20 cellular contexts compared by ENCODE assay signal in genomic region chr21:37224861-37225260, GRCh38. TPM values are rescaled to one million over a fixed set of nuclear protein-coding genes. Genes with fewer than 3 reads are reported as not detected.
DNase-seq lines count a peak whose midpoint lies in the region; ATAC-seq and TF ChIP-seq lines count a peak whose summit lies in the region.
"Had no signal": no experiment of that assay in that cellular context is flagged by ENCODE, and none has a peak within 500 bp of the region (broad histone marks: within the 10 kb centered on the region; RNA-seq: fewer than 3 reads in every experiment).

No MANE protein-coding gene starts in this region.

- CTCF ChIA-PET in activated CD4-positive, alpha-beta T cell treated with anti-CD3 and anti-CD28 coated beads for 36 hours (lab: Charles Lee), result interaction anchor here (0.6 kb wide), 1 partner anchor 914 kb away, joined by 3 read pairs; no protein-coding TSS in a partner anchor
- CTCF ChIA-PET in CD8-positive, alpha-beta T cell (lab: Charles Lee), result interaction anchor here (0.9 kb wide), 1 partner anchor 251 kb away, joined by 3 read pairs; no protein-coding TSS in a partner anchor
- CTCF ChIA-PET in activated CD8-positive, alpha-beta T cell treated with anti-CD3 and anti-CD28 coated beads, Interleukin-2, amount 10 ng/mL, durations not matched to agents 7 days and 5 days (lab: Charles Lee), result interaction anchor here (0.8 to 2.4 kb wide), 9 partner anchors 12 to 239 kb away, joined by 3 to 10 read pairs (median 4); no protein-coding TSS in a partner anchor
- CTCF ChIA-PET in naive thymus-derived CD4-positive, alpha-beta T cell (lab: Charles Lee), result no interaction called here

- no peak for TF ChIP-seq CTCF in CD8-positive, alpha-beta T cell (IDR thresholded peaks at IDR 0.05)

- H3K27ac Mint-ChIP-seq in activated CD4-positive, alpha-beta T cell treated with anti-CD3 and anti-CD28 coated beads for 36 hours, result peak overlapping the region; percentile 91
- H3K27ac Mint-ChIP-seq in CD8-positive, alpha-beta T cell, result peak overlapping the region; percentile 90
- peak overlapping the region; percentile 89 for H3K27ac Mint-ChIP-seq in activated CD8-positive, alpha-beta T cell treated with anti-CD3 and anti-CD28 coated beads, Interleukin-2, amount 10 ng/mL, durations not matched to agents 7 days and 5 days
- peak overlapping the region; percentile 87 to 97 (median 91) for H3K27ac Mint-ChIP-seq in naive thymus-derived CD4-positive, alpha-beta T cell

- H3K27me3 ChIP-seq in CD8-positive, alpha-beta T cell (ENCODE audit: insufficient read depth, low read length), result no peaks in the 10 kb centered on the region
- H3K27me3 ChIP-seq in naive thymus-derived CD4-positive, alpha-beta T cell (ENCODE audit: control insufficient read depth in 2 of 2, insufficient read depth in 2 of 2, low read length in 2 of 2), result no peaks in the 10 kb centered on the region
- H3K27me3 ChIP-seq: BE2C, stomach, upper lobe of left lung had no signal

- ATAC-seq in activated CD4-positive, alpha-beta T cell treated with anti-CD3 and anti-CD28 coated beads for 36 hours, result no peak
- ATAC-seq in CD8-positive, alpha-beta T cell, result no peak
- ATAC-seq in activated CD8-positive, alpha-beta T cell treated with anti-CD3 and anti-CD28 coated beads, Interleukin-2, amount 10 ng/mL, durations not matched to agents 7 days and 5 days, result no peak
- no peak for ATAC-seq in naive thymus-derived CD4-positive, alpha-beta T cell
- ATAC-seq: GM12878 had no signal

- H3K27ac ChIP-seq in CD8-positive, alpha-beta T cell (ENCODE audit: low read depth, low read length), result peak overlapping the region; percentile 52
- peak overlapping the region; percentile 64 for H3K27ac ChIP-seq in naive thymus-derived CD4-positive, alpha-beta T cell (ENCODE audit: low read depth, low read length)
- H3K27ac ChIP-seq: epithelial cell of prostate, parathyroid adenoma, PC-9, upper lobe of left lung had no signal

- peaks cover 42% of the 10 kb centered on the region for H3K4me1 ChIP-seq in CD8-positive, alpha-beta T cell (ENCODE audit: insufficient read depth, low read length)
- peaks cover 21 to 32% of the 10 kb centered on the region in 2 donors for H3K4me1 ChIP-seq in naive thymus-derived CD4-positive, alpha-beta T cell (ENCODE audit: control insufficient read depth in 2 of 2, insufficient read depth in 2 of 2, low read length in 2 of 2)
- H3K4me1 ChIP-seq: BE2C, parathyroid adenoma had no signal

- POLR2A ChIA-PET in activated CD4-positive, alpha-beta T cell treated with anti-CD3 and anti-CD28 coated beads for 36 hours (lab: Charles Lee), result interaction anchor here (0.6 to 1.9 kb wide), 4 partner anchors 17 to 163 kb away, joined by 3 to 5 read pairs (median 3); no protein-coding TSS in a partner anchor
- POLR2A ChIA-PET in CD8-positive, alpha-beta T cell (lab: Charles Lee), result no interaction called here
- POLR2A ChIA-PET in activated CD8-positive, alpha-beta T cell treated with anti-CD3 and anti-CD28 coated beads, Interleukin-2, amount 10 ng/mL, durations not matched to agents 7 days and 5 days (lab: Charles Lee), result interaction anchor here (0.6 to 2.5 kb wide), 8 partner anchors 12 to 872 kb away, joined by 3 to 20 read pairs (median 4); partner anchors contain the start of gene DYRK1A
- POLR2A ChIA-PET in naive thymus-derived CD4-positive, alpha-beta T cell (lab: Charles Lee), result interaction anchor here (0.9 kb wide), 1 partner anchor 43 kb away, joined by 3 read pairs; no protein-coding TSS in a partner anchor

- peak overlapping the region; percentile 7 for H3K4me3 ChIP-seq in CD8-positive, alpha-beta T cell (ENCODE audit: low read depth, low read length)
- H3K4me3 ChIP-seq in naive thymus-derived CD4-positive, alpha-beta T cell (ENCODE audit: low read length), result peak overlapping the region; percentile 27
- H3K4me3 ChIP-seq: GM12878, PC-9, stomach, upper lobe of left lung had no signal

- peaks cover 47% of the 10 kb centered on the region for H3K4me1 Mint-ChIP-seq in activated CD4-positive, alpha-beta T cell treated with anti-CD3 and anti-CD28 coated beads for 36 hours
- H3K4me1 Mint-ChIP-seq in CD8-positive, alpha-beta T cell (ENCODE audit: low read depth), result peaks cover 56% of the 10 kb centered on the region
- H3K4me1 Mint-ChIP-seq in activated CD8-positive, alpha-beta T cell treated with anti-CD3 and anti-CD28 coated beads, Interleukin-2, amount 10 ng/mL, durations not matched to agents 7 days and 5 days (ENCODE audit: low read depth), result peaks cover 75% of the 10 kb centered on the region
- peaks cover 20 to 67% (median 54%) of the 10 kb centered on the region in 7 donors for H3K4me1 Mint-ChIP-seq in naive thymus-derived CD4-positive, alpha-beta T cell

- intact Hi-C loops in activated CD4-positive, alpha-beta T cell treated with anti-CD3 and anti-CD28 coated beads for 36 hours (cut with DNase I, micrococcal nuclease), result loop anchor here in 1 of 2 experiments (5.0 kb wide), 1 partner anchor 337 kb away; no protein-coding TSS in a partner anchor
- intact Hi-C loops in CD8-positive, alpha-beta T cell (cut with DNase I, micrococcal nuclease), result loop anchor here in 1 of 2 experiments (10.0 kb wide), 1 partner anchor 240 kb away; no protein-coding TSS in a partner anchor
- intact Hi-C loops in naive thymus-derived CD4-positive, alpha-beta T cell (cut with micrococcal nuclease), result loop anchor here (1.0 to 5.0 kb wide), 2 partner anchors 42 to 902 kb away; partner anchors contain the start of gene VPS26C (in 2 of the 2)

- H3K9me3 Mint-ChIP-seq in activated CD4-positive, alpha-beta T cell treated with anti-CD3 and anti-CD28 coated beads for 36 hours (ENCODE audit: low read depth), result no peaks in the 10 kb centered on the region
- H3K9me3 Mint-ChIP-seq in CD8-positive, alpha-beta T cell, result no peaks in the 10 kb centered on the region
- H3K9me3 Mint-ChIP-seq in activated CD8-positive, alpha-beta T cell treated with anti-CD3 and anti-CD28 coated beads, Interleukin-2, amount 10 ng/mL, durations not matched to agents 7 days and 5 days (ENCODE audit: insufficient read depth), result peaks cover 3% of the 10 kb centered on the region
- peaks cover 0 to 4% (median 0%) of the 10 kb centered on the region in 11 donors for H3K9me3 Mint-ChIP-seq in naive thymus-derived CD4-positive, alpha-beta T cell

- peaks cover 7% of the 10 kb centered on the region for H3K36me3 ChIP-seq in CD8-positive, alpha-beta T cell (ENCODE audit: insufficient read depth, low read length)
- peaks cover 0 to 47% (median 22%) of the 10 kb centered on the region in 3 experiments for H3K36me3 ChIP-seq in naive thymus-derived CD4-positive, alpha-beta T cell (ENCODE audit: control insufficient read depth in 2 of 3, insufficient read depth in 3 of 3, low read length in 3 of 3)

- peaks cover 67% of the 10 kb centered on the region for H3K36me3 Mint-ChIP-seq in activated CD4-positive, alpha-beta T cell treated with anti-CD3 and anti-CD28 coated beads for 36 hours (ENCODE audit: low read depth)
- peaks cover 56% of the 10 kb centered on the region for H3K36me3 Mint-ChIP-seq in CD8-positive, alpha-beta T cell
- peaks cover 75% of the 10 kb centered on the region for H3K36me3 Mint-ChIP-seq in activated CD8-positive, alpha-beta T cell treated with anti-CD3 and anti-CD28 coated beads, Interleukin-2, amount 10 ng/mL, durations not matched to agents 7 days and 5 days (ENCODE audit: low read depth)
- peaks cover 0 to 59% (median 27%) of the 10 kb centered on the region in 5 donors for H3K36me3 Mint-ChIP-seq in naive thymus-derived CD4-positive, alpha-beta T cell

- H3K27me3 Mint-ChIP-seq in activated CD4-positive, alpha-beta T cell treated with anti-CD3 and anti-CD28 coated beads for 36 hours, result no peaks in the 10 kb centered on the region
- H3K27me3 Mint-ChIP-seq in CD8-positive, alpha-beta T cell (ENCODE audit: low read depth), result no peaks in the 10 kb centered on the region
- H3K27me3 Mint-ChIP-seq in activated CD8-positive, alpha-beta T cell treated with anti-CD3 and anti-CD28 coated beads, Interleukin-2, amount 10 ng/mL, durations not matched to agents 7 days and 5 days (ENCODE audit: low read depth), result no peaks in the 10 kb centered on the region
- no peaks in the 10 kb centered on the region for H3K27me3 Mint-ChIP-seq in naive thymus-derived CD4-positive, alpha-beta T cell

- H3K9me3 ChIP-seq in CD8-positive, alpha-beta T cell (ENCODE audit: low read length), result no peaks in the 10 kb centered on the region
- no peaks in the 10 kb centered on the region for H3K9me3 ChIP-seq in naive thymus-derived CD4-positive, alpha-beta T cell (ENCODE audit: control insufficient read depth in 2 of 3, low read length in 3 of 3)
- H3K9me3 ChIP-seq: BE2C, stomach, upper lobe of left lung had no signal

- DNase-seq in activated CD4-positive, alpha-beta T cell treated with anti-CD3 and anti-CD28 coated beads for 36 hours, result no peak
- DNase-seq in activated CD4-positive, alpha-beta T cell treated with anti-CD3 and anti-CD28 coated beads for 48 hours, result no peak
- DNase-seq in CD8-positive, alpha-beta T cell, result no peak
- peak; percentile 42 for DNase-seq in activated CD8-positive, alpha-beta T cell treated with anti-CD3 and anti-CD28 coated beads, Interleukin-2, amount 10 ng/mL, durations not matched to agents 7 days and 5 days
- DNase-seq in naive thymus-derived CD4-positive, alpha-beta T cell, result no peak
- DNase-seq in iPS-NIHi7 (ENCODE audit: extremely low spot score), result no peak
- DNase-seq in DMS79 treated with DMSO at 0.1 percent for 48 hours (lab: John Stamatoyannopoulos, UW), result no peak
- no peak for DNase-seq in stimulated activated CD4-positive, alpha-beta T cell treated with anti-CD3 and anti-CD28 coated beads, Interleukin-4, amount 100 ng/mL, for 4 hours
- DNase-seq: amniotic stem cell, BE2C, hypothalamus, mammary epithelial cell, NCI-H1436, NCI-H82, PC-9, stomach, upper lobe of left lung had no signal

- peak overlapping the region; percentile 48 for H3K4me3 Mint-ChIP-seq in activated CD4-positive, alpha-beta T cell treated with anti-CD3 and anti-CD28 coated beads for 36 hours
- H3K4me3 Mint-ChIP-seq in CD8-positive, alpha-beta T cell, result peak overlapping the region; percentile 76
- H3K4me3 Mint-ChIP-seq in activated CD8-positive, alpha-beta T cell treated with anti-CD3 and anti-CD28 coated beads, Interleukin-2, amount 10 ng/mL, durations not matched to agents 7 days and 5 days, result peak overlapping the region; percentile 73
- peak overlapping the region; percentile 55 to 79 (median 74) for H3K4me3 Mint-ChIP-seq in naive thymus-derived CD4-positive, alpha-beta T cell

RNA-seq across cellular contexts. Expression of gene VPS26C, which starts 42.3 kb away (rescaled TPM):
- 10 to 100 TPM; 54.8 to 61.7 TPM for total RNA-seq in activated CD4-positive, alpha-beta T cell treated with anti-CD3 and anti-CD28 coated beads for 36 hours
- 10 to 100 TPM; 37.4 to 39.4 TPM for total RNA-seq in CD8-positive, alpha-beta T cell
- total RNA-seq in activated CD8-positive, alpha-beta T cell treated with anti-CD3 and anti-CD28 coated beads, Interleukin-2, amount 10 ng/mL, durations not matched to agents 7 days and 5 days, result 10 to 100 TPM; 96.2 to 98.7 TPM
- 10 to 100 TPM; 46.8 to 83.5 (median 77.7) TPM for total RNA-seq in naive thymus-derived CD4-positive, alpha-beta T cell
- polyA plus RNA-seq in naive thymus-derived CD4-positive, alpha-beta T cell, result 10 to 100 TPM; 60.1 to 78.5 TPM
